ENCODE assay signal across 1 cellular context in the genomic region with DNA sequence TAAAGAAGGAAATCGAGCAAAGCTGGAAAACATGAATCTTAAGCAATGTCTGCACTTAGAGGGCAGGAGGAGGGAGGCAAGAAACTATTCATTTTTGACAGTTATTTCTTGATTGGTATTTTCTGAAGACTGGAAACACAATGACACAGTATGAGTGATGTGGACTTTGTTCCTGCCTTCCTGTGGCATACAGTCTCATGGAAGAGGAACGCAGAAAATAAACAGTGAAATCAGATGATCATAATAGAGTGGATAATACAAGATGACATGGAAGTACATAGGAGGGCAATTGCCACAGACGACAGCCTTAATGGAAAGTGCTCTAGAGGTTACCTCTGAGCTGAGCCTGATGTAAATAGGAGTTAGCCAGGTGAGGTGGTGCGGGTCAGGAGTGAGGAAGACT.
A peak's percentile ranks its signal among the peaks of the same experiment; 100 is the strongest.
TF ChIP-seq lines count a peak whose summit lies in the region.

No MANE protein-coding gene starts in this region.

TF ChIP-seq in HepG2, 621 proteins besides CTCF, POLR2A, EP300 and RAD21 (continued from another document and continues in another):
- TF ChIP-seq, protein P1, sequence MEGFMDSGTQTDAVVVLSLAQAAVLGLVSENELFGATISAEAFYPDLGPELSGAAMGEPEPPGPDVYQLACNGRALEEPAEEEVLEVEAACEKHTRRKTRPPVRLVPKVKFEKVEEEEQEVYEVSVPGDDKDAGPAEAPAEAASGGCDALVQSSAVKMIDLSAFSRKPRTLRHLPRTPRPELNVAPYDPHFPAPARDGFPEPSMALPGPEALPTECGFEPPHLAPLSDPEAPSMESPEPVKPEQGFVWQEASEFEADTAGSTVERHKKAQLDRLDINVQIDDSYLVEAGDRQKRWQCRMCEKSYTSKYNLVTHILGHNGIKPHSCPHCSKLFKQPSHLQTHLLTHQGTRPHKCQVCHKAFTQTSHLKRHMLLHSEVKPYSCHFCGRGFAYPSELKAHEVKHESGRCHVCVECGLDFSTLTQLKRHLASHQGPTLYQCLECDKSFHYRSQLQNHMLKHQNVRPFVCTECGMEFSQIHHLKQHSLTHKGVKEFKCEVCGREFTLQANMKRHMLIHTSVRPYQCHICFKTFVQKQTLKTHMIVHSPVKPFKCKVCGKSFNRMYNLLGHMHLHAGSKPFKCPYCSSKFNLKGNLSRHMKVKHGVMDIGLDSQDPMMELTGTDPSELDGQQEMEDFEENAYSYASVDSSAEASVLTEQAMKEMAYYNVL (CRISPR knock-in tag; IDR thresholded peaks at IDR 0.05; ENCODE audit: borderline replicate concordance) = peak; percentile 69; the same call in 1 of the 2 replicates
- TF ChIP-seq THYN1 (CRISPR knock-in tag; IDR thresholded peaks at IDR 0.05; ENCODE audit: borderline replicate concordance, low read depth) = no peak
- no peak for TF ChIP-seq EED (CRISPR knock-in tag; IDR thresholded peaks at IDR 0.05)
- TF ChIP-seq RFX1 (IDR thresholded peaks at IDR 0.05) = no peak
- TF ChIP-seq RXRA (CRISPR knock-in tag; IDR thresholded peaks at IDR 0.05) = no peak; the same call in 1 of the 2 replicates
- TF ChIP-seq ZNF33B (CRISPR knock-in tag; IDR thresholded peaks at IDR 0.05) = no peak
- TF ChIP-seq SP1 (IDR thresholded peaks at IDR 0.05) = no peak
- TF ChIP-seq SP1 (CRISPR knock-in tag; IDR thresholded peaks at IDR 0.05) = 0 out of 2 replicates have a peak, but pooled peaks have one; percentile 44
- TF ChIP-seq GLI4 (CRISPR knock-in tag; IDR thresholded peaks at IDR 0.05; ENCODE audit: borderline replicate concordance) = no peak
- no peak for TF ChIP-seq ZNF766 (CRISPR knock-in tag; IDR thresholded peaks at IDR 0.05; ENCODE audit: borderline replicate concordance)
- TF ChIP-seq, protein P2, sequence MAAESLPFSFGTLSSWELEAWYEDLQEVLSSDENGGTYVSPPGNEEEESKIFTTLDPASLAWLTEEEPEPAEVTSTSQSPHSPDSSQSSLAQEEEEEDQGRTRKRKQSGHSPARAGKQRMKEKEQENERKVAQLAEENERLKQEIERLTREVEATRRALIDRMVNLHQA (CRISPR knock-in tag; IDR thresholded peaks at IDR 0.05) = no peak
- no peak for TF ChIP-seq ZNF496 (CRISPR knock-in tag; IDR thresholded peaks at IDR 0.05; ENCODE audit: insufficient replicate concordance)
- TF ChIP-seq ZIK1 (CRISPR knock-in tag; IDR thresholded peaks at IDR 0.05; ENCODE audit: borderline replicate concordance, low read depth) = no peak
- TF ChIP-seq CBX5 (CRISPR knock-in tag; IDR thresholded peaks at IDR 0.05; ENCODE audit: borderline replicate concordance) = no peak
- no peak for TF ChIP-seq SIN3A (IDR thresholded peaks at IDR 0.05; ENCODE audit: borderline replicate concordance, low read depth, low read length)
- TF ChIP-seq YEATS2 (CRISPR knock-in tag; IDR thresholded peaks at IDR 0.05; ENCODE audit: borderline replicate concordance) = no peak
- TF ChIP-seq HOXA9 (CRISPR knock-in tag; IDR thresholded peaks at IDR 0.05; ENCODE audit: borderline replicate concordance) = no peak
- TF ChIP-seq, protein P3, sequence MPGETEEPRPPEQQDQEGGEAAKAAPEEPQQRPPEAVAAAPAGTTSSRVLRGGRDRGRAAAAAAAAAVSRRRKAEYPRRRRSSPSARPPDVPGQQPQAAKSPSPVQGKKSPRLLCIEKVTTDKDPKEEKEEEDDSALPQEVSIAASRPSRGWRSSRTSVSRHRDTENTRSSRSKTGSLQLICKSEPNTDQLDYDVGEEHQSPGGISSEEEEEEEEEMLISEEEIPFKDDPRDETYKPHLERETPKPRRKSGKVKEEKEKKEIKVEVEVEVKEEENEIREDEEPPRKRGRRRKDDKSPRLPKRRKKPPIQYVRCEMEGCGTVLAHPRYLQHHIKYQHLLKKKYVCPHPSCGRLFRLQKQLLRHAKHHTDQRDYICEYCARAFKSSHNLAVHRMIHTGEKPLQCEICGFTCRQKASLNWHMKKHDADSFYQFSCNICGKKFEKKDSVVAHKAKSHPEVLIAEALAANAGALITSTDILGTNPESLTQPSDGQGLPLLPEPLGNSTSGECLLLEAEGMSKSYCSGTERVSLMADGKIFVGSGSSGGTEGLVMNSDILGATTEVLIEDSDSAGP (CRISPR knock-in tag; IDR thresholded peaks at IDR 0.05; ENCODE audit: borderline replicate concordance) = no peak
- TF ChIP-seq NR2F6 (IDR thresholded peaks at IDR 0.05) = 0 out of 2 replicates have a peak, but pooled peaks have one; percentile 10
- TF ChIP-seq NR2F6 (CRISPR knock-in tag; IDR thresholded peaks at IDR 0.05) = peak; percentile 71
- no peak for TF ChIP-seq EHMT2 (IDR thresholded peaks at IDR 0.05; ENCODE audit: borderline replicate concordance, low read depth, low read length)
- TF ChIP-seq, protein P4, sequence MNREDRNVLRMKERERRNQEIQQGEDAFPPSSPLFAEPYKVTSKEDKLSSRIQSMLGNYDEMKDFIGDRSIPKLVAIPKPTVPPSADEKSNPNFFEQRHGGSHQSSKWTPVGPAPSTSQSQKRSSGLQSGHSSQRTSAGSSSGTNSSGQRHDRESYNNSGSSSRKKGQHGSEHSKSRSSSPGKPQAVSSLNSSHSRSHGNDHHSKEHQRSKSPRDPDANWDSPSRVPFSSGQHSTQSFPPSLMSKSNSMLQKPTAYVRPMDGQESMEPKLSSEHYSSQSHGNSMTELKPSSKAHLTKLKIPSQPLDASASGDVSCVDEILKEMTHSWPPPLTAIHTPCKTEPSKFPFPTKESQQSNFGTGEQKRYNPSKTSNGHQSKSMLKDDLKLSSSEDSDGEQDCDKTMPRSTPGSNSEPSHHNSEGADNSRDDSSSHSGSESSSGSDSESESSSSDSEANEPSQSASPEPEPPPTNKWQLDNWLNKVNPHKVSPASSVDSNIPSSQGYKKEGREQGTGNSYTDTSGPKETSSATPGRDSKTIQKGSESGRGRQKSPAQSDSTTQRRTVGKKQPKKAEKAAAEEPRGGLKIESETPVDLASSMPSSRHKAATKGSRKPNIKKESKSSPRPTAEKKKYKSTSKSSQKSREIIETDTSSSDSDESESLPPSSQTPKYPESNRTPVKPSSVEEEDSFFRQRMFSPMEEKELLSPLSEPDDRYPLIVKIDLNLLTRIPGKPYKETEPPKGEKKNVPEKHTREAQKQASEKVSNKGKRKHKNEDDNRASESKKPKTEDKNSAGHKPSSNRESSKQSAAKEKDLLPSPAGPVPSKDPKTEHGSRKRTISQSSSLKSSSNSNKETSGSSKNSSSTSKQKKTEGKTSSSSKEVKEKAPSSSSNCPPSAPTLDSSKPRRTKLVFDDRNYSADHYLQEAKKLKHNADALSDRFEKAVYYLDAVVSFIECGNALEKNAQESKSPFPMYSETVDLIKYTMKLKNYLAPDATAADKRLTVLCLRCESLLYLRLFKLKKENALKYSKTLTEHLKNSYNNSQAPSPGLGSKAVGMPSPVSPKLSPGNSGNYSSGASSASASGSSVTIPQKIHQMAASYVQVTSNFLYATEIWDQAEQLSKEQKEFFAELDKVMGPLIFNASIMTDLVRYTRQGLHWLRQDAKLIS (CRISPR knock-in tag; IDR thresholded peaks at IDR 0.05) = no peak
- no peak; the same call in 1 of the 2 replicates for TF ChIP-seq NFKBIZ (CRISPR knock-in tag; IDR thresholded peaks at IDR 0.05)
- TF ChIP-seq, protein P5, sequence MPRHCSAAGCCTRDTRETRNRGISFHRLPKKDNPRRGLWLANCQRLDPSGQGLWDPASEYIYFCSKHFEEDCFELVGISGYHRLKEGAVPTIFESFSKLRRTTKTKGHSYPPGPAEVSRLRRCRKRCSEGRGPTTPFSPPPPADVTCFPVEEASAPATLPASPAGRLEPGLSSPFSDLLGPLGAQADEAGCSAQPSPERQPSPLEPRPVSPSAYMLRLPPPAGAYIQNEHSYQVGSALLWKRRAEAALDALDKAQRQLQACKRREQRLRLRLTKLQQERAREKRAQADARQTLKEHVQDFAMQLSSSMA (CRISPR knock-in tag; IDR thresholded peaks at IDR 0.05) = no peak
- peak; percentile 99; the same call in 1 of the 2 replicates for TF ChIP-seq ZNF224 (CRISPR knock-in tag; IDR thresholded peaks at IDR 0.05)
- no peak for TF ChIP-seq SMAD1 (CRISPR knock-in tag; IDR thresholded peaks at IDR 0.05; ENCODE audit: borderline replicate concordance, low read depth)
- 0 out of 2 replicates have a peak, but pooled peaks have one; percentile 21 for TF ChIP-seq ZNF747 (CRISPR knock-in tag; IDR thresholded peaks at IDR 0.05; ENCODE audit: borderline replicate concordance)
- no peak for TF ChIP-seq RFXANK (CRISPR knock-in tag; IDR thresholded peaks at IDR 0.05)
- TF ChIP-seq, protein P6, sequence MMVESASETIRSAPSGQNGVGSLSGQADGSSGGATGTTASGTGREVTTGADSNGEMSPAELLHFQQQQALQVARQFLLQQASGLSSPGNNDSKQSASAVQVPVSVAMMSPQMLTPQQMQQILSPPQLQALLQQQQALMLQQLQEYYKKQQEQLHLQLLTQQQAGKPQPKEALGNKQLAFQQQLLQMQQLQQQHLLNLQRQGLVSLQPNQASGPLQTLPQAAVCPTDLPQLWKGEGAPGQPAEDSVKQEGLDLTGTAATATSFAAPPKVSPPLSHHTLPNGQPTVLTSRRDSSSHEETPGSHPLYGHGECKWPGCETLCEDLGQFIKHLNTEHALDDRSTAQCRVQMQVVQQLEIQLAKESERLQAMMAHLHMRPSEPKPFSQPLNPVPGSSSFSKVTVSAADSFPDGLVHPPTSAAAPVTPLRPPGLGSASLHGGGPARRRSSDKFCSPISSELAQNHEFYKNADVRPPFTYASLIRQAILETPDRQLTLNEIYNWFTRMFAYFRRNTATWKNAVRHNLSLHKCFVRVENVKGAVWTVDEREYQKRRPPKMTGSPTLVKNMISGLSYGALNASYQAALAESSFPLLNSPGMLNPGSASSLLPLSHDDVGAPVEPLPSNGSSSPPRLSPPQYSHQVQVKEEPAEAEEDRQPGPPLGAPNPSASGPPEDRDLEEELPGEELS (CRISPR knock-in tag; IDR thresholded peaks at IDR 0.05) = 0 out of 2 replicates have a peak, but pooled peaks have one; percentile 60
- TF ChIP-seq ZNF558 (CRISPR knock-in tag; IDR thresholded peaks at IDR 0.05; ENCODE audit: borderline replicate concordance) = no peak
- TF ChIP-seq KDM1A (CRISPR knock-in tag; IDR thresholded peaks at IDR 0.05) = no peak
- no peak for TF ChIP-seq ZNF446 (CRISPR knock-in tag; IDR thresholded peaks at IDR 0.05)
- no peak for TF ChIP-seq ZNF780A (CRISPR knock-in tag; IDR thresholded peaks at IDR 0.05)
- TF ChIP-seq ZNF180 (CRISPR knock-in tag; IDR thresholded peaks at IDR 0.05; ENCODE audit: borderline replicate concordance, low read depth) = no peak
- TF ChIP-seq, protein P7, sequence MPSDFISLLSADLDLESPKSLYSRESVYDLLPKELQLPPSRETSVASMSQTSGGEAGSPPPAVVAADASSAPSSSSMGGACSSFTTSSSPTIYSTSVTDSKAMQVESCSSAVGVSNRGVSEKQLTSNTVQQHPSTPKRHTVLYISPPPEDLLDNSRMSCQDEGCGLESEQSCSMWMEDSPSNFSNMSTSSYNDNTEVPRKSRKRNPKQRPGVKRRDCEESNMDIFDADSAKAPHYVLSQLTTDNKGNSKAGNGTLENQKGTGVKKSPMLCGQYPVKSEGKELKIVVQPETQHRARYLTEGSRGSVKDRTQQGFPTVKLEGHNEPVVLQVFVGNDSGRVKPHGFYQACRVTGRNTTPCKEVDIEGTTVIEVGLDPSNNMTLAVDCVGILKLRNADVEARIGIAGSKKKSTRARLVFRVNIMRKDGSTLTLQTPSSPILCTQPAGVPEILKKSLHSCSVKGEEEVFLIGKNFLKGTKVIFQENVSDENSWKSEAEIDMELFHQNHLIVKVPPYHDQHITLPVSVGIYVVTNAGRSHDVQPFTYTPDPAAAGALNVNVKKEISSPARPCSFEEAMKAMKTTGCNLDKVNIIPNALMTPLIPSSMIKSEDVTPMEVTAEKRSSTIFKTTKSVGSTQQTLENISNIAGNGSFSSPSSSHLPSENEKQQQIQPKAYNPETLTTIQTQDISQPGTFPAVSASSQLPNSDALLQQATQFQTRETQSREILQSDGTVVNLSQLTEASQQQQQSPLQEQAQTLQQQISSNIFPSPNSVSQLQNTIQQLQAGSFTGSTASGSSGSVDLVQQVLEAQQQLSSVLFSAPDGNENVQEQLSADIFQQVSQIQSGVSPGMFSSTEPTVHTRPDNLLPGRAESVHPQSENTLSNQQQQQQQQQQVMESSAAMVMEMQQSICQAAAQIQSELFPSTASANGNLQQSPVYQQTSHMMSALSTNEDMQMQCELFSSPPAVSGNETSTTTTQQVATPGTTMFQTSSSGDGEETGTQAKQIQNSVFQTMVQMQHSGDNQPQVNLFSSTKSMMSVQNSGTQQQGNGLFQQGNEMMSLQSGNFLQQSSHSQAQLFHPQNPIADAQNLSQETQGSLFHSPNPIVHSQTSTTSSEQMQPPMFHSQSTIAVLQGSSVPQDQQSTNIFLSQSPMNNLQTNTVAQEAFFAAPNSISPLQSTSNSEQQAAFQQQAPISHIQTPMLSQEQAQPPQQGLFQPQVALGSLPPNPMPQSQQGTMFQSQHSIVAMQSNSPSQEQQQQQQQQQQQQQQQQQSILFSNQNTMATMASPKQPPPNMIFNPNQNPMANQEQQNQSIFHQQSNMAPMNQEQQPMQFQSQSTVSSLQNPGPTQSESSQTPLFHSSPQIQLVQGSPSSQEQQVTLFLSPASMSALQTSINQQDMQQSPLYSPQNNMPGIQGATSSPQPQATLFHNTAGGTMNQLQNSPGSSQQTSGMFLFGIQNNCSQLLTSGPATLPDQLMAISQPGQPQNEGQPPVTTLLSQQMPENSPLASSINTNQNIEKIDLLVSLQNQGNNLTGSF (CRISPR knock-in tag; IDR thresholded peaks at IDR 0.05) = no peak
- no peak for TF ChIP-seq ZNF3 (CRISPR knock-in tag; IDR thresholded peaks at IDR 0.05)
- TF ChIP-seq ZNF616 (CRISPR knock-in tag; IDR thresholded peaks at IDR 0.05; ENCODE audit: low read depth) = no peak
- TF ChIP-seq, protein P8, sequence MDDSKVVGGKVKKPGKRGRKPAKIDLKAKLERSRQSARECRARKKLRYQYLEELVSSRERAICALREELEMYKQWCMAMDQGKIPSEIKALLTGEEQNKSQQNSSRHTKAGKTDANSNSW (CRISPR knock-in tag; IDR thresholded peaks at IDR 0.05; ENCODE audit: borderline replicate concordance) = no peak
- TF ChIP-seq REL (CRISPR knock-in tag; conservative IDR thresholded peaks at IDR 0.05) = no peak
- TF ChIP-seq TEAD3 (CRISPR knock-in tag; optimal IDR thresholded peaks at IDR 0.05; ENCODE audit: borderline replicate concordance) = peak; percentile 97
- TF ChIP-seq FOXO1 (CRISPR knock-in tag; IDR thresholded peaks at IDR 0.05) = peak; percentile 56; the same call in 1 of the 2 replicates
- TF ChIP-seq ZFY (CRISPR knock-in tag; IDR thresholded peaks at IDR 0.05) = no peak
- TF ChIP-seq KLF15 (CRISPR knock-in tag; IDR thresholded peaks at IDR 0.05; ENCODE audit: borderline replicate concordance) = no peak
- no peak for TF ChIP-seq SALL2 (CRISPR knock-in tag; IDR thresholded peaks at IDR 0.05)
- TF ChIP-seq U2AF1 (optimal IDR thresholded peaks at IDR 0.05; ENCODE audit: low read depth, low read length) = no peak
